In genomic region chr6:161608771-161609170, GRCh38 we compare ENCODE assay signal across 5 cellular contexts.
"Had no signal": no experiment of that assay in that cellular context is flagged by ENCODE, and none has a peak within 500 bp of the region (broad histone marks: within the 10 kb centered on the region; RNA-seq: fewer than 3 reads in every experiment).

No MANE protein-coding gene starts in this region.

- DNase-seq: IMR-90, KBM-7, KG1 had no signal

- H3K27ac ChIP-seq: HL-60 had no signal

- H3K4me3 ChIP-seq: K562 had no signal
